Comparison of ENCODE assay signal across 2 cellular contexts in the genomic region with DNA sequence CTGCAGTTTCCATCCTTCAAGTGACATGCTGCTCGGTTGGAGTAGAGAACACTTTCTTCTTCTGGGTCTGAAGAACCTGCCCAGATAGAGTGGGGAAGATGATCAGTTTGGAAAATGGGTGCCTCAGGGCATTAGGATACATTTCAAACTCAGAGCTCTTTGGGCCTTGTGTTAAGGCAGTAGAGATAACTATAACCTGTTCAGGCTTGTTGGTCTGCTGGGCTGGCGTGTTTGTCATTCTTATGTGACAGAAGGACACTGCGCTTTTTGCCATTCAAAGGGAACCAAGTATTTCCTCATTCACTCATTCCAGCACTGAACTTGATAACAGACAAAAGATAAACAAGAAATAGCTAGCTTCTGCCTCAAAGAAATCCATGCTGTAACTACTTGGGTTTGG.
A peak's percentile ranks its signal among the peaks of the same experiment; 100 is the strongest.
TF ChIP-seq lines count a peak whose summit lies in the region.

No MANE protein-coding gene starts in this region.

TF ChIP-seq in HEK293, 187 proteins besides CTCF, POLR2A, EP300 and RAD21:
- TF ChIP-seq FEZF1 (tag by site-specific recombination; IDR thresholded peaks at IDR 0.05) (0 out of 2 replicates have a peak, but pooled peaks have one; percentile 7), ZNF48 (tag by site-specific recombination; IDR thresholded peaks at IDR 0.05) (no peak)
TF ChIP-seq in HEK293: peak in this region for 1.

TF ChIP-seq in K562, 482 proteins besides CTCF, POLR2A, EP300 and RAD21:
- TF ChIP-seq TFE3 (CRISPR knock-in tag; IDR thresholded peaks at IDR 0.05) = no peak
- no peak for TF ChIP-seq HOXB6 (CRISPR knock-in tag; IDR thresholded peaks at IDR 0.05; ENCODE audit: borderline replicate concordance)
- peak; percentile 25; the same call in 1 of the 2 replicates for TF ChIP-seq POLR2AphosphoS5 (IDR thresholded peaks at IDR 0.05; ENCODE audit: control insufficient read depth, insufficient read depth, low read depth, low read length)
